In the genomic region with DNA sequence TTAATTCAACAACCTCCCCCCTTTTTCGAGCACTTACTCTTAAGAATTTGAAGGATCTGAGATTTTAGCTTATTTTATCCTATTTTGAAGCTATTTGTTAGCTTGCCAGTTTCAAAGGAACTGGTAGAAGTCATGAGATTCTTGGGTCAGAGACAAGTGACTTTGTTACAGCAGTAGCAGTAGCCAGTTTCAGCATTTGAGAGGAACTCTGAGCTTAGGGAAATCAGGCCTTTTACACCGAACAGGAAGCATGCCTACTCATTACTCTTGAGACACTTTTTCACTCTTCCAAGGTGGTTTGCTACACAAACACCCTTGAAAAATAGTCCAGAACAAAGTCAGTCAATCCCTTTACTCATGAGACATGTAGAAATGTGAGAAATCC, we compare ENCODE assay signal across 2 cellular contexts.
TF ChIP-seq lines count a peak whose summit lies in the region.

No MANE protein-coding gene starts in this region.

TF ChIP-seq in IMR-90, 13 proteins besides CTCF, POLR2A, EP300 and RAD21:
- no peak for TF ChIP-seq FOS (IDR thresholded peaks at IDR 0.05; ENCODE audit: low read depth, low read length)
- no peak for TF ChIP-seq CEBPB (IDR thresholded peaks at IDR 0.05; ENCODE audit: low read depth, low read length)
- no peak for TF ChIP-seq MAFK (IDR thresholded peaks at IDR 0.05; ENCODE audit: low read depth, low read length)
- no peak for TF ChIP-seq SMC3 (IDR thresholded peaks at IDR 0.05; ENCODE audit: low read depth, low read length)
- no peak for TF ChIP-seq BHLHE40 (IDR thresholded peaks at IDR 0.05; ENCODE audit: low read depth, low read length)
- no peak for TF ChIP-seq RFX5 (IDR thresholded peaks at IDR 0.05; ENCODE audit: low read depth, low read length)
- no peak for TF ChIP-seq MAZ (IDR thresholded peaks at IDR 0.05; ENCODE audit: borderline replicate concordance, low read depth, low read length)
- TF ChIP-seq RCOR1 (IDR thresholded peaks at IDR 0.05; ENCODE audit: insufficient replicate concordance, low read length), result no peak
- TF ChIP-seq MXI1 (IDR thresholded peaks at IDR 0.05; ENCODE audit: borderline replicate concordance, low read depth, low read length), result no peak
- TF ChIP-seq, protein P1, sequence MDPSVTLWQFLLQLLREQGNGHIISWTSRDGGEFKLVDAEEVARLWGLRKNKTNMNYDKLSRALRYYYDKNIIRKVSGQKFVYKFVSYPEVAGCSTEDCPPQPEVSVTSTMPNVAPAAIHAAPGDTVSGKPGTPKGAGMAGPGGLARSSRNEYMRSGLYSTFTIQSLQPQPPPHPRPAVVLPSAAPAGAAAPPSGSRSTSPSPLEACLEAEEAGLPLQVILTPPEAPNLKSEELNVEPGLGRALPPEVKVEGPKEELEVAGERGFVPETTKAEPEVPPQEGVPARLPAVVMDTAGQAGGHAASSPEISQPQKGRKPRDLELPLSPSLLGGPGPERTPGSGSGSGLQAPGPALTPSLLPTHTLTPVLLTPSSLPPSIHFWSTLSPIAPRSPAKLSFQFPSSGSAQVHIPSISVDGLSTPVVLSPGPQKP (IDR thresholded peaks at IDR 0.05; ENCODE audit: borderline replicate concordance, low read depth, low read length), result no peak
- TF ChIP-seq, protein P2, sequence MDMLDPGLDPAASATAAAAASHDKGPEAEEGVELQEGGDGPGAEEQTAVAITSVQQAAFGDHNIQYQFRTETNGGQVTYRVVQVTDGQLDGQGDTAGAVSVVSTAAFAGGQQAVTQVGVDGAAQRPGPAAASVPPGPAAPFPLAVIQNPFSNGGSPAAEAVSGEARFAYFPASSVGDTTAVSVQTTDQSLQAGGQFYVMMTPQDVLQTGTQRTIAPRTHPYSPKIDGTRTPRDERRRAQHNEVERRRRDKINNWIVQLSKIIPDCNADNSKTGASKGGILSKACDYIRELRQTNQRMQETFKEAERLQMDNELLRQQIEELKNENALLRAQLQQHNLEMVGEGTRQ (IDR thresholded peaks at IDR 0.05; ENCODE audit: low read depth, low read length), result no peak
- TF ChIP-seq NFE2L2 (IDR thresholded peaks at IDR 0.05; ENCODE audit: low read depth, low read length), result no peak
- TF ChIP-seq CHD1 (IDR thresholded peaks at IDR 0.05; ENCODE audit: low read depth, low read length), result no peak

TF ChIP-seq in liver, 16 proteins besides CTCF, POLR2A, EP300 and RAD21:
- no peak for TF ChIP-seq HNF4G (IDR thresholded peaks at IDR 0.05)
- TF ChIP-seq, protein P3, sequence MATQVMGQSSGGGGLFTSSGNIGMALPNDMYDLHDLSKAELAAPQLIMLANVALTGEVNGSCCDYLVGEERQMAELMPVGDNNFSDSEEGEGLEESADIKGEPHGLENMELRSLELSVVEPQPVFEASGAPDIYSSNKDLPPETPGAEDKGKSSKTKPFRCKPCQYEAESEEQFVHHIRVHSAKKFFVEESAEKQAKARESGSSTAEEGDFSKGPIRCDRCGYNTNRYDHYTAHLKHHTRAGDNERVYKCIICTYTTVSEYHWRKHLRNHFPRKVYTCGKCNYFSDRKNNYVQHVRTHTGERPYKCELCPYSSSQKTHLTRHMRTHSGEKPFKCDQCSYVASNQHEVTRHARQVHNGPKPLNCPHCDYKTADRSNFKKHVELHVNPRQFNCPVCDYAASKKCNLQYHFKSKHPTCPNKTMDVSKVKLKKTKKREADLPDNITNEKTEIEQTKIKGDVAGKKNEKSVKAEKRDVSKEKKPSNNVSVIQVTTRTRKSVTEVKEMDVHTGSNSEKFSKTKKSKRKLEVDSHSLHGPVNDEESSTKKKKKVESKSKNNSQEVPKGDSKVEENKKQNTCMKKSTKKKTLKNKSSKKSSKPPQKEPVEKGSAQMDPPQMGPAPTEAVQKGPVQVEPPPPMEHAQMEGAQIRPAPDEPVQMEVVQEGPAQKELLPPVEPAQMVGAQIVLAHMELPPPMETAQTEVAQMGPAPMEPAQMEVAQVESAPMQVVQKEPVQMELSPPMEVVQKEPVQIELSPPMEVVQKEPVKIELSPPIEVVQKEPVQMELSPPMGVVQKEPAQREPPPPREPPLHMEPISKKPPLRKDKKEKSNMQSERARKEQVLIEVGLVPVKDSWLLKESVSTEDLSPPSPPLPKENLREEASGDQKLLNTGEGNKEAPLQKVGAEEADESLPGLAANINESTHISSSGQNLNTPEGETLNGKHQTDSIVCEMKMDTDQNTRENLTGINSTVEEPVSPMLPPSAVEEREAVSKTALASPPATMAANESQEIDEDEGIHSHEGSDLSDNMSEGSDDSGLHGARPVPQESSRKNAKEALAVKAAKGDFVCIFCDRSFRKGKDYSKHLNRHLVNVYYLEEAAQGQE (IDR thresholded peaks at IDR 0.05), result peak; percentile 6
- TF ChIP-seq, protein P4, sequence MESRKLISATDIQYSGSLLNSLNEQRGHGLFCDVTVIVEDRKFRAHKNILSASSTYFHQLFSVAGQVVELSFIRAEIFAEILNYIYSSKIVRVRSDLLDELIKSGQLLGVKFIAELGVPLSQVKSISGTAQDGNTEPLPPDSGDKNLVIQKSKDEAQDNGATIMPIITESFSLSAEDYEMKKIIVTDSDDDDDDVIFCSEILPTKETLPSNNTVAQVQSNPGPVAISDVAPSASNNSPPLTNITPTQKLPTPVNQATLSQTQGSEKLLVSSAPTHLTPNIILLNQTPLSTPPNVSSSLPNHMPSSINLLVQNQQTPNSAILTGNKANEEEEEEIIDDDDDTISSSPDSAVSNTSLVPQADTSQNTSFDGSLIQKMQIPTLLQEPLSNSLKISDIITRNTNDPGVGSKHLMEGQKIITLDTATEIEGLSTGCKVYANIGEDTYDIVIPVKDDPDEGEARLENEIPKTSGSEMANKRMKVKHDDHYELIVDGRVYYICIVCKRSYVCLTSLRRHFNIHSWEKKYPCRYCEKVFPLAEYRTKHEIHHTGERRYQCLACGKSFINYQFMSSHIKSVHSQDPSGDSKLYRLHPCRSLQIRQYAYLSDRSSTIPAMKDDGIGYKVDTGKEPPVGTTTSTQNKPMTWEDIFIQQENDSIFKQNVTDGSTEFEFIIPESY (IDR thresholded peaks at IDR 0.05), result peak; percentile 2
